1 cellular context compared by ENCODE assay signal in the genomic region with DNA sequence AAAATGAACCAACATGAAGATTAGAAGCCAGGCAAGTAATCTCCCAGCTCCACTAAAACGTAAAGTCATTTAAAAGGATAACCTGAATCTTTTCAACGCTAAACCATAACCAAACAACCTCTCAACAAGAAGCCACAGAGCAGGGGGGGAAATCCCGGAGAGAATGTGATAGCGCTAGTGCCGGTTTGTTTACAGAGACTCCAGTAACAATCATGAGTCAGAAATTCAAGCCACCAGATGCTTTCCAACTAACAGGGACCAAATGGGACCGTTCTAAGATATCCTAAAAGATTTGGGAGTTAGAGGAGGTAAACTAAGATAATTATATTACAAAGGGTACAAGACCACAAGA.
TF ChIP-seq lines count a peak whose summit lies in the region.

No MANE protein-coding gene starts in this region.

TF ChIP-seq in HepG2, 621 proteins besides CTCF, POLR2A, EP300 and RAD21:
- TF ChIP-seq FOSL2 (CRISPR knock-in tag; IDR thresholded peaks at IDR 0.05) (peak; percentile 66), MED1 (CRISPR knock-in tag; IDR thresholded peaks at IDR 0.05) (peak; percentile 21; the same call in 1 of the 2 replicates), NR2F6 (IDR thresholded peaks at IDR 0.05) (0 out of 2 replicates have a peak, but pooled peaks have one; percentile 10), NR2F6 (CRISPR knock-in tag; IDR thresholded peaks at IDR 0.05) (no peak), ZFP1 (CRISPR knock-in tag; IDR thresholded peaks at IDR 0.05) (no peak), SAP130 (CRISPR knock-in tag; IDR thresholded peaks at IDR 0.05; ENCODE audit: low read depth) (peak; percentile 62), FOXP1 (IDR thresholded peaks at IDR 0.05) (no peak), FOXP1 (CRISPR knock-in tag; IDR thresholded peaks at IDR 0.05) (peak; percentile 28; the same call in 1 of the 2 replicates), SIN3A (IDR thresholded peaks at IDR 0.05; ENCODE audit: borderline replicate concordance, low read depth, low read length) (0 out of 2 replicates have a peak, but pooled peaks have one; percentile 35), ZNF503 (CRISPR knock-in tag; IDR thresholded peaks at IDR 0.05) (no peak), MAZ (IDR thresholded peaks at IDR 0.05; ENCODE audit: borderline replicate concordance, low read depth, low read length) (peak; percentile 28; the same call in 1 of the 2 replicates), MAZ (CRISPR knock-in tag; IDR thresholded peaks at IDR 0.05; ENCODE audit: low read depth) (no peak), ZNF446 (CRISPR knock-in tag; IDR thresholded peaks at IDR 0.05) (no peak), MXI1 (IDR thresholded peaks at IDR 0.05; ENCODE audit: borderline replicate concordance, low read depth, low read length) (peak; percentile 43; the same call in 1 of the 3 replicates)
- TF ChIP-seq, protein P1, sequence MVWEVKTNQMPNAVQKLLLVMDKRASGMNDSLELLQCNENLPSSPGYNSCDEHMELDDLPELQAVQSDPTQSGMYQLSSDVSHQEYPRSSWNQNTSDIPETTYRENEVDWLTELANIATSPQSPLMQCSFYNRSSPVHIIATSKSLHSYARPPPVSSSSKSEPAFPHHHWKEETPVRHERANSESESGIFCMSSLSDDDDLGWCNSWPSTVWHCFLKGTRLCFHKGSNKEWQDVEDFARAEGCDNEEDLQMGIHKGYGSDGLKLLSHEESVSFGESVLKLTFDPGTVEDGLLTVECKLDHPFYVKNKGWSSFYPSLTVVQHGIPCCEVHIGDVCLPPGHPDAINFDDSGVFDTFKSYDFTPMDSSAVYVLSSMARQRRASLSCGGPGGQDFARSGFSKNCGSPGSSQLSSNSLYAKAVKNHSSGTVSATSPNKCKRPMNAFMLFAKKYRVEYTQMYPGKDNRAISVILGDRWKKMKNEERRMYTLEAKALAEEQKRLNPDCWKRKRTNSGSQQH (CRISPR knock-in tag; IDR thresholded peaks at IDR 0.05; ENCODE audit: low read depth): no peak
